In genomic region chr22:20146777-20147176, GRCh38 we compare ENCODE assay signal across 35 cellular contexts. TPM values are rescaled to one million over a fixed set of nuclear protein-coding genes. Genes with fewer than 3 reads are reported as not detected.
DNase-seq lines count a peak whose midpoint lies in the region; ATAC-seq, FAIRE-seq and TF ChIP-seq lines count a peak whose summit lies in the region.
"Had no signal": no experiment of that assay in that cellular context is flagged by ENCODE, and none has a peak within 500 bp of the region (broad histone marks: within the 10 kb centered on the region; RNA-seq: fewer than 3 reads in every experiment).

No MANE protein-coding gene starts in this region.

- H3K27me3 Mint-ChIP-seq in H9 (ENCODE audit: low read depth), result no peaks in the 10 kb centered on the region
- H3K27me3 Mint-ChIP-seq in stimulated activated naive B cell treated with anti-CD40 and anti-IgM and Interleukin-4, amounts not matched to agents 10 μg/mL and 1 μg/mL and 100 μg/mL, for 72 hours, result no peaks in the 10 kb centered on the region
- H3K27me3 Mint-ChIP-seq: naive thymus-derived CD4-positive, alpha-beta T cell had no signal

- no peak for TF ChIP-seq POLR2A in GM12892 (IDR thresholded peaks at IDR 0.05; ENCODE audit: low read depth, low read length)

- no peak overlapping the region for H2BK20ac ChIP-seq in H9 (ENCODE audit: low read depth, low read length, poor library complexity, severe bottlenecking)

- H2BK15ac ChIP-seq in H9 (ENCODE audit: low read depth, low read length), result no peak overlapping the region

- H4K91ac ChIP-seq in H9 (ENCODE audit: insufficient read length, low read depth, low read length), result no peak overlapping the region

- H3T11ph ChIP-seq in H9 (ENCODE audit: low read length), result no peak overlapping the region

- H3K23me2 ChIP-seq in H9 (ENCODE audit: insufficient read length, low read depth, low read length, poor library complexity, severe bottlenecking), result no peaks in the 10 kb centered on the region

- DNase-seq in GM12892 (ENCODE audit: insufficient read length) (peak; percentile 56), H9 (no peak), left kidney (ENCODE audit: low read depth, low spot score) (peak; percentile 33), NCI-H524 (lab: John Stamatoyannopoulos, UW) (no peak), HCEC 1CT (no peak), hepatic stellate cell (ENCODE audit: low spot score) (no peak)
- no peak for DNase-seq in stimulated activated naive B cell treated with anti-CD40 and anti-IgM and Interleukin-4, amounts not matched to agents 10 μg/mL and 1 μg/mL and 100 μg/mL, for 72 hours
- DNase-seq: activated CD4-positive, alpha-beta T cell treated with anti-CD3 and anti-CD28 coated beads, Interleukin-2, amount 50 U/mL, for 4 hours; activated naive CD4-positive, alpha-beta T cell treated with Interleukin-2 at 50 U/mL for 16 hours; adrenal gland; brain microvascular endothelial cell; C1 segment of cervical spinal cord; cerebellar nuclear complex; DMS53; foreskin fibroblast; head of caudate nucleus; KG1; MM.1S; naive thymus-derived CD4-positive, alpha-beta T cell; NCI-H1930; NCI-H2171 treated with DMSO at 0.1 percent for 48 hours; NCI-H510A; PC-9; stimulated activated CD4-positive, alpha-beta T cell treated with anti-CD3 and anti-CD28 coated beads, Interleukin-4, amount 100 ng/mL, for 24 hours; T-helper 2 cell; upper lobe of right lung had no signal

- H3K4me2 ChIP-seq in H9 (ENCODE audit: insufficient read depth, insufficient read length, low read length), result no peak overlapping the region
- H3K4me2 ChIP-seq: PC-9 had no signal

- peak; percentile 66 to 70 for ATAC-seq in stimulated activated naive B cell treated with anti-CD40 and anti-IgM and Interleukin-4, amounts not matched to agents 10 μg/mL and 1 μg/mL and 100 μg/mL, for 72 hours (replicated peaks)
- ATAC-seq: activated CD4-positive, CD25-positive, alpha-beta regulatory T cell treated with anti-CD3 and anti-CD28 coated beads, Interleukin-2, amount 50 U/mL, for 24 hours; Right ventricle myocardium inferior; upper lobe of right lung had no signal

- no peak overlapping the region for H2BK120ac ChIP-seq in H9 (ENCODE audit: low read depth, low read length, poor library complexity, severe bottlenecking)

- no peak overlapping the region for H2BK12ac ChIP-seq in H9 (ENCODE audit: insufficient read length, low read depth, low read length)

- no peak overlapping the region for H3K14ac ChIP-seq in H9 (ENCODE audit: insufficient read depth, low read length)

- no CpG with 5 or more reads among the region's 22 CpGs for WGBS in H9 (ENCODE audit: extremely low coverage, insufficient read length, low lambda C conversion rate)

- H3K36me3 Mint-ChIP-seq in H9 (ENCODE audit: insufficient read depth in 1 of 3, low read depth in 3 of 3), result no peaks in the 10 kb centered on the region; a peak in 1 of 7 replicates
- H3K36me3 Mint-ChIP-seq in stimulated activated naive B cell treated with anti-CD40 and anti-IgM and Interleukin-4, amounts not matched to agents 10 μg/mL and 1 μg/mL and 100 μg/mL, for 72 hours, result peaks cover 8 to 20% of the 10 kb centered on the region in 2 donors
- H3K36me3 Mint-ChIP-seq: mesothelial cell of epicardium; naive thymus-derived CD4-positive, alpha-beta T cell had no signal

- H3K4ac ChIP-seq in H9 (ENCODE audit: low read depth, low read length), result no peak overlapping the region

- H3K27me3 ChIP-seq in H9 (ENCODE audit: insufficient read depth, low read length), result no peaks in the 10 kb centered on the region
- H3K27me3 ChIP-seq: adrenal gland, brain microvascular endothelial cell, esophagus muscularis mucosa, upper lobe of right lung had no signal

- H3K4me1 Mint-ChIP-seq in H9, result no peaks in the 10 kb centered on the region
- H3K4me1 Mint-ChIP-seq in stimulated activated naive B cell treated with anti-CD40 and anti-IgM and Interleukin-4, amounts not matched to agents 10 μg/mL and 1 μg/mL and 100 μg/mL, for 72 hours, result peaks cover 4 to 14% of the 10 kb centered on the region in 2 donors
- H3K4me1 Mint-ChIP-seq: mesothelial cell of epicardium; naive thymus-derived CD4-positive, alpha-beta T cell had no signal

- H2BK5ac ChIP-seq in H9 (ENCODE audit: insufficient read length, low read length), result no peak overlapping the region

- no peak overlapping the region for H3K23ac ChIP-seq in H9 (ENCODE audit: insufficient read length, low read depth, low read length)

- H3K27ac ChIP-seq in H9 (ENCODE audit: insufficient read length, low read depth, low read length), result no peak overlapping the region
- H3K27ac ChIP-seq: adrenal gland, brain microvascular endothelial cell, esophagus muscularis mucosa, PC-9, upper lobe of right lung had no signal

- H4K5ac ChIP-seq in H9 (ENCODE audit: insufficient read length, low read depth, low read length), result no peak overlapping the region

- no peaks in the 10 kb centered on the region for H3K4me1 ChIP-seq in H9 (ENCODE audit: insufficient read depth, low read length)
- H3K4me1 ChIP-seq: adrenal gland, esophagus muscularis mucosa, upper lobe of right lung had no signal

- H3K56ac ChIP-seq in H9 (ENCODE audit: insufficient read length, low read depth, low read length), result no peak overlapping the region

- H2AFZ ChIP-seq in H9 (ENCODE audit: low read length), result no peak overlapping the region
- H2AFZ ChIP-seq: PC-9 had no signal

- no peak overlapping the region for H3K4me3 Mint-ChIP-seq in H9
- no peak overlapping the region for H3K4me3 Mint-ChIP-seq in stimulated activated naive B cell treated with anti-CD40 and anti-IgM and Interleukin-4, amounts not matched to agents 10 μg/mL and 1 μg/mL and 100 μg/mL, for 72 hours
- H3K4me3 Mint-ChIP-seq: mesothelial cell of epicardium; naive thymus-derived CD4-positive, alpha-beta T cell had no signal

- no peaks in the 10 kb centered on the region for H3K79me2 ChIP-seq in H9 (ENCODE audit: insufficient read depth, low read length)

- no peak overlapping the region for H2AK5ac ChIP-seq in H9 (ENCODE audit: insufficient read length, low read length)

- H4K8ac ChIP-seq in H9 (replicated peaks; ENCODE audit: insufficient read length, low read depth, low read length), result no peak overlapping the region

- H3K79me1 ChIP-seq in H9 (ENCODE audit: insufficient read depth, low read depth, low read length, poor library complexity, severe bottlenecking), result no peaks in the 10 kb centered on the region

- no peaks in the 10 kb centered on the region for H4K20me1 ChIP-seq in H9 (ENCODE audit: control insufficient read depth, insufficient read depth, insufficient read length)

- TF ChIP-seq CTCF in H9 (conservative IDR thresholded peaks at IDR 0.05), result no peak

- H3K27ac Mint-ChIP-seq in H9, result peak overlapping the region in 2 of 3 experiments; percentile 65 to 81; a peak in 2 of 7 replicates
- H3K27ac Mint-ChIP-seq in stimulated activated naive B cell treated with anti-CD40 and anti-IgM and Interleukin-4, amounts not matched to agents 10 μg/mL and 1 μg/mL and 100 μg/mL, for 72 hours, result peak overlapping the region; percentile 47
- H3K27ac Mint-ChIP-seq: mesothelial cell of epicardium; naive thymus-derived CD4-positive, alpha-beta T cell had no signal

- no peaks in the 10 kb centered on the region for H3K9me3 ChIP-seq in H9 (ENCODE audit: control insufficient read depth, low read depth, low read length)
- H3K9me3 ChIP-seq: adrenal gland, esophagus muscularis mucosa, upper lobe of right lung had no signal

- no peak overlapping the region for H3K9ac ChIP-seq in H9 (ENCODE audit: extremely low read depth, insufficient read length, low read length)

- H3K18ac ChIP-seq in H9 (ENCODE audit: insufficient read length, low read depth, low read length), result no peak overlapping the region

- H3K9me3 Mint-ChIP-seq in H9, result no peaks in the 10 kb centered on the region; a peak in 1 of 5 replicates
- no peaks in the 10 kb centered on the region for H3K9me3 Mint-ChIP-seq in stimulated activated naive B cell treated with anti-CD40 and anti-IgM and Interleukin-4, amounts not matched to agents 10 μg/mL and 1 μg/mL and 100 μg/mL, for 72 hours
- H3K9me3 Mint-ChIP-seq: mesothelial cell of epicardium; naive thymus-derived CD4-positive, alpha-beta T cell had no signal

- peak; percentile 21 for FAIRE-seq in GM12892 (lab: Jason Lieb, UNC)
- FAIRE-seq: endometrium, G401.6, GM18507, keratinocyte had no signal

RNA-seq across cellular contexts. Expression of gene CCDC188, which starts 4.1 kb away (rescaled TPM):
- not detected for polyA plus RNA-seq in GM12892 (2012; ENCODE audit: missing spikeins)
- not detected in 2 replicates for total RNA-seq in H9 (2021)
- total RNA-seq: liver; mesothelial cell of epicardium; naive thymus-derived CD4-positive, alpha-beta T cell; PC-9 had no signal
- polyA plus RNA-seq: keratinocyte; liver; naive thymus-derived CD4-positive, alpha-beta T cell had no signal

RNA-seq across cellular contexts. Expression of gene ZDHHC8, which starts 15.2 kb away (rescaled TPM):
- polyA plus RNA-seq in GM12892 (2012; ENCODE audit: missing spikeins), result 9.0 TPM
- 47.3 and 51.7 TPM in 2 replicates for total RNA-seq in H9 (2021)

RNA-seq across cellular contexts. Expression of gene TRMT2A, which starts 29.8 kb away (rescaled TPM):
- 33.0 TPM for polyA plus RNA-seq in GM12892 (2012; ENCODE audit: missing spikeins)
- 58.2 and 65.0 TPM in 2 replicates for total RNA-seq in H9 (2021)

RNA-seq across cellular contexts. Expression of gene RANBP1, which starts 30.9 kb away (rescaled TPM):
- 257 TPM for polyA plus RNA-seq in GM12892 (2012; ENCODE audit: missing spikeins)
- total RNA-seq in H9 (2021), result 522 and 531 TPM in 2 replicates

Comparison
In these comparisons a context has a peak if more than half of its experiments do, and no peak if none do; other contexts are left out.
1. DNase-seq: peak in GM12892 (single experiment) and left kidney (single experiment); none in H9 (single experiment), stimulated activated naive B cell treated with anti-CD40 and anti-IgM and Interleukin-4, amounts not matched to agents 10 μg/mL and 1 μg/mL and 100 μg/mL, for 72 hours (single experiment), NCI-H524 (0 of 2), HCEC 1CT (single experiment) and hepatic stellate cell (single experiment).